In genomic region chr1:6121651-6122370, GRCh38 we compare ENCODE assay signal across 26 cellular contexts. TPM values are rescaled to one million over a fixed set of nuclear protein-coding genes. Genes with fewer than 3 reads are reported as not detected.
"Had no signal": no experiment of that assay in that cellular context is flagged by ENCODE, and none has a peak within 500 bp of the region (broad histone marks: within the 10 kb centered on the region; RNA-seq: fewer than 3 reads in every experiment).

No MANE protein-coding gene starts in this region.

- H3K4me1 ChIP-seq: adrenal gland, breast epithelium had no signal

- H3K4me3 Mint-ChIP-seq: activated CD8-positive, alpha-beta memory T cell treated with anti-CD3 and anti-CD28 coated beads, Interleukin-2, amount 10 ng/mL, durations not matched to agents 7 days and 5 days; activated naive CD8-positive, alpha-beta T cell; activated T-cell treated with anti-CD3 and anti-CD28 coated beads, Interleukin-2, amount 50 U/mL, for 24 hours; activated T-helper 1 cell treated with anti-CD3 and anti-CD28 coated beads, Interleukin-12 subunit alpha, Interleukin-12 subunit beta, Interleukin-2, Interleukin-4 antibody, amounts not matched to agents 30 ng/mL and 10 ng/mL and 1 ng/mL, durations not matched to agents 14 hours and 24 hours and 36 hours; IgD-negative memory B cell; T-helper 1 cell treated with Interleukin-12 subunit alpha and Interleukin-12 subunit beta and Interleukin-4 antibody, amounts not matched to agents 30 μg/mL and 1 μg/mL, for 36 hours had no signal

- H3K4me3 ChIP-seq: adrenal gland, breast epithelium had no signal

- H3K36me3 ChIP-seq: adrenal gland, breast epithelium had no signal

- H3K36me3 Mint-ChIP-seq: activated CD8-positive, alpha-beta memory T cell treated with anti-CD3 and anti-CD28 coated beads, Interleukin-2, amount 10 ng/mL, durations not matched to agents 7 days and 5 days; activated naive CD8-positive, alpha-beta T cell; IgD-negative memory B cell had no signal

- H3K27me3 ChIP-seq: adrenal gland had no signal

- H3K27ac Mint-ChIP-seq: activated CD8-positive, alpha-beta memory T cell treated with anti-CD3 and anti-CD28 coated beads, Interleukin-2, amount 10 ng/mL, durations not matched to agents 7 days and 5 days; activated naive CD8-positive, alpha-beta T cell; activated T-cell treated with anti-CD3 and anti-CD28 coated beads, Interleukin-2, amount 50 U/mL, for 24 hours; activated T-helper 1 cell treated with anti-CD3 and anti-CD28 coated beads, Interleukin-12 subunit alpha, Interleukin-12 subunit beta, Interleukin-2, Interleukin-4 antibody, amounts not matched to agents 30 ng/mL and 10 ng/mL and 1 ng/mL, durations not matched to agents 14 hours and 24 hours and 36 hours; T-helper 1 cell treated with Interleukin-12 subunit alpha and Interleukin-12 subunit beta and Interleukin-4 antibody, amounts not matched to agents 30 μg/mL and 1 μg/mL, for 36 hours had no signal

- DNase-seq: activated CD4-positive, alpha-beta T cell treated with anti-CD3 and anti-CD28 coated beads for 48 hours; activated CD4-positive, alpha-beta T cell treated with anti-CD3 and anti-CD28 coated beads, Interleukin-2, amount 50 U/mL, for 48 hours; activated CD4-positive, CD25-positive, alpha-beta regulatory T cell treated with anti-CD3 and anti-CD28 coated beads, Interleukin-2, amount 50 U/mL, for 72 hours; activated CD8-positive, alpha-beta memory T cell treated with anti-CD3 and anti-CD28 coated beads, Interleukin-2, amount 10 ng/mL, durations not matched to agents 7 days and 5 days; activated effector memory CD4-positive, alpha-beta T cell treated with Interleukin-2 at 50 U/mL for 16 hours; activated naive CD4-positive, alpha-beta T cell; activated T-cell treated with anti-CD3 and anti-CD28 coated beads, Interleukin-2, amount 50 U/mL, for 24 hours; adrenal gland; anterior cingulate cortex; central memory CD4-positive, alpha-beta T cell; KG1; NCI-H1048; NCI-H146; NCI-H187 treated with DMSO at 0.1 percent for 48 hours; NCI-H2081 treated with DMSO at 0.1 percent for 48 hours; NCI-H2227 treated with DMSO at 0.1 percent for 48 hours; NCI-H526; NCI-H82; NK-92 treated with Interleukin-12 subunit alpha and Interleukin-12 subunit beta, amount 100 ng/mL, for 24 hours; OCI-M1; SHP77 treated with DMSO at 0.1 percent for 48 hours had no signal

- H3K27me3 Mint-ChIP-seq: activated naive CD8-positive, alpha-beta T cell had no signal

- ATAC-seq: activated CD8-positive, alpha-beta memory T cell treated with anti-CD3 and anti-CD28 coated beads, Interleukin-2, amount 10 ng/mL, durations not matched to agents 7 days and 5 days had no signal

- H3K27ac ChIP-seq: adrenal gland, breast epithelium had no signal

- H3K9me3 ChIP-seq: adrenal gland had no signal

RNA-seq across cellular contexts. Expression of gene CHD5, which starts 58.3 kb away (rescaled TPM):
- polyA plus RNA-seq: IgD-negative memory B cell had no signal
